Comparison of ENCODE assay signal across 1 cellular context in the genomic region with DNA sequence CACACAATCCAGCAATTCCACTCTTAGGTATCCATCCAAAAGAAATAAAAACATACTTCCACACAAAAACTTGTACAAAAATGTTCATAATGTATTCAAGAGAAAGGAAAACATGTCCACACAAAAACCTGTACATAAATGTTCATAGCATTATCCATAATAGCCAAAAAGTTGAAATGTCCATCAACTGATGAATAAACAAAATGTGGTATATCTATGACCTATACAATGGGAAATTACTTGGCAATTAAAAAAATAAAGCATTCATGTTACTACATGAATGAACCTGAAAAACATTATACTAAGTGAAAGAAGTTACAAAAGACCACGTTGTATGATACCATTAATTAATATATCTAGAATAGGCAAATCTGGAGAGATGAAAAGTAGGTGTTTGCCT.
TF ChIP-seq lines count a peak whose summit lies in the region.

No MANE protein-coding gene starts in this region.

TF ChIP-seq in SK-N-SH treated with all-trans-retinoic acid at 6 μM for 48 hours, 23 proteins besides CTCF, POLR2A, EP300 and RAD21 (continued from another document):
- TF ChIP-seq, protein P1, sequence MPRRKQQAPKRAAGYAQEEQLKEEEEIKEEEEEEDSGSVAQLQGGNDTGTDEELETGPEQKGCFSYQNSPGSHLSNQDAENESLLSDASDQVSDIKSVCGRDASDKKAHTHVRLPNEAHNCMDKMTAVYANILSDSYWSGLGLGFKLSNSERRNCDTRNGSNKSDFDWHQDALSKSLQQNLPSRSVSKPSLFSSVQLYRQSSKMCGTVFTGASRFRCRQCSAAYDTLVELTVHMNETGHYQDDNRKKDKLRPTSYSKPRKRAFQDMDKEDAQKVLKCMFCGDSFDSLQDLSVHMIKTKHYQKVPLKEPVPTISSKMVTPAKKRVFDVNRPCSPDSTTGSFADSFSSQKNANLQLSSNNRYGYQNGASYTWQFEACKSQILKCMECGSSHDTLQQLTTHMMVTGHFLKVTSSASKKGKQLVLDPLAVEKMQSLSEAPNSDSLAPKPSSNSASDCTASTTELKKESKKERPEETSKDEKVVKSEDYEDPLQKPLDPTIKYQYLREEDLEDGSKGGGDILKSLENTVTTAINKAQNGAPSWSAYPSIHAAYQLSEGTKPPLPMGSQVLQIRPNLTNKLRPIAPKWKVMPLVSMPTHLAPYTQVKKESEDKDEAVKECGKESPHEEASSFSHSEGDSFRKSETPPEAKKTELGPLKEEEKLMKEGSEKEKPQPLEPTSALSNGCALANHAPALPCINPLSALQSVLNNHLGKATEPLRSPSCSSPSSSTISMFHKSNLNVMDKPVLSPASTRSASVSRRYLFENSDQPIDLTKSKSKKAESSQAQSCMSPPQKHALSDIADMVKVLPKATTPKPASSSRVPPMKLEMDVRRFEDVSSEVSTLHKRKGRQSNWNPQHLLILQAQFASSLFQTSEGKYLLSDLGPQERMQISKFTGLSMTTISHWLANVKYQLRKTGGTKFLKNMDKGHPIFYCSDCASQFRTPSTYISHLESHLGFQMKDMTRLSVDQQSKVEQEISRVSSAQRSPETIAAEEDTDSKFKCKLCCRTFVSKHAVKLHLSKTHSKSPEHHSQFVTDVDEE (CRISPR knock-in tag; IDR thresholded peaks at IDR 0.05), result no peak
- TF ChIP-seq OSR1 (CRISPR knock-in tag; IDR thresholded peaks at IDR 0.05) (no peak), ZFP3 (CRISPR knock-in tag; IDR thresholded peaks at IDR 0.05) (no peak)
TF ChIP-seq in SK-N-SH treated with all-trans-retinoic acid at 6 μM for 48 hours: peak in this region for 1.
